ENCODE assay signal across 8 cellular contexts in genomic region chr1:24503003-24503751, GRCh38. TPM values are rescaled to one million over a fixed set of nuclear protein-coding genes. Genes with fewer than 3 reads are reported as not detected.
A peak's percentile ranks its signal among the peaks of the same experiment; 100 is the strongest.
DNase-seq lines count a peak whose midpoint lies in the region; ATAC-seq and TF ChIP-seq lines count a peak whose summit lies in the region.

No MANE protein-coding gene starts in this region.

- H3K9me2 ChIP-seq in HCT116 (ENCODE audit: insufficient read depth) = no peaks in the 10 kb centered on the region

- H3K4me1 ChIP-seq in HCT116 (ENCODE audit: control insufficient read depth in 1 of 2, insufficient read depth in 2 of 2, low read length in 2 of 2) (peaks cover 18 to 29% of the 10 kb centered on the region in 2 experiments), foreskin keratinocyte (peaks cover 4% of the 10 kb centered on the region), psoas muscle (no peaks in the 10 kb centered on the region)

- H3K79me2 ChIP-seq in HCT116 (ENCODE audit: insufficient read depth, low read length) = no peaks in the 10 kb centered on the region

- H3K36me3 ChIP-seq in HCT116 (ENCODE audit: control insufficient read depth in 1 of 2, insufficient read depth in 2 of 2, low read length in 2 of 2) (no peaks in the 10 kb centered on the region), psoas muscle (ENCODE audit: insufficient read depth in 1 of 2, low read depth in 1 of 2) (no peaks in the 10 kb centered on the region)

- RAD21 ChIA-PET in HCT116 (lab: Charles Lee; ENCODE audit: low non-redundant PET in 1 of 2, low total read pairs in 2 of 2, uncharacterized antibody in 2 of 2, unreplicated experiment in 2 of 2) = no interaction called here

- H3K27ac ChIP-seq in AG04450 (ENCODE audit: low read depth, low read length) (no peak overlapping the region), HCT116 (ENCODE audit: low read depth, low read length) (peak overlapping the region; percentile 53; the same call in 1 of the 2 replicates), foreskin keratinocyte (peak overlapping the region; percentile 75), psoas muscle (peak overlapping the region; percentile 32)

- no peak overlapping the region for H2AFZ ChIP-seq in HCT116 (ENCODE audit: low read depth, low read length, poor library complexity, severe bottlenecking)

- H3K9me3 ChIP-seq in AG04450 (ENCODE audit: control insufficient read depth, insufficient read depth, low read length) = no peaks in the 10 kb centered on the region; the same call in 1 of the 2 replicates
- H3K9me3 ChIP-seq in HCT116 (ENCODE audit: control insufficient read depth in 1 of 2, insufficient read depth in 1 of 2, low read depth in 1 of 2, low read length in 2 of 2) = no peaks in the 10 kb centered on the region
- H3K9me3 ChIP-seq in psoas muscle = no peaks in the 10 kb centered on the region

- no peak for DNase-seq in AG04450 (ENCODE audit: low read depth, low spot score)
- DNase-seq in HCT116 (ENCODE audit: low read depth, low spot score) = no peak
- peak; percentile 79 for DNase-seq in activated CD8-positive, alpha-beta memory T cell treated with anti-CD3 and anti-CD28 coated beads for 24 hours
- peak; percentile 16 to 46 for DNase-seq in foreskin keratinocyte
- no peak for DNase-seq in psoas muscle

- intact Hi-C loops in HCT116 (cut with micrococcal nuclease) (no loop called here), psoas muscle (cut with DNase I) (no loop called here)

- CTCF ChIA-PET in AG04450 (lab: Charles Lee) (interaction anchor here (1.7 kb wide), 1 partner anchor 83 kb away, joined by 5 read pairs; no protein-coding TSS in a partner anchor), HCT116 (lab: Charles Lee) (no interaction called here)

- no peak for TF ChIP-seq CTCF in AG04450 (IDR thresholded peaks at IDR 0.05; ENCODE audit: low read depth, low read length)
- TF ChIP-seq CTCF in HCT116 (IDR thresholded peaks at IDR 0.05 in 2 of 3, conservative IDR thresholded peaks at IDR 0.05 in 1 of 3; ENCODE audit: borderline replicate concordance in 1 of 3, insufficient read depth in 1 of 3, low read depth in 2 of 3, low read length in 2 of 3) = no peak
- no peak for TF ChIP-seq CTCF in foreskin keratinocyte (conservative IDR thresholded peaks at IDR 0.05)
- TF ChIP-seq CTCF in psoas muscle (IDR thresholded peaks at IDR 0.05) = no peak

- peak overlapping the region; percentile 71 for H3K4me3 ChIP-seq in AG04450 (ENCODE audit: low read depth, low read length)
- peak overlapping the region; percentile 51 to 78 for H3K4me3 ChIP-seq in HCT116 (replicated peaks in 1 of 2; ENCODE audit: low read depth in 1 of 2, low read length in 2 of 2)
- H3K4me3 ChIP-seq in psoas muscle = peak overlapping the region; percentile 61

- no peak for TF ChIP-seq POLR2A in HCT116 (IDR thresholded peaks at IDR 0.05; ENCODE audit: borderline replicate concordance, extremely low read depth, insufficient read depth, insufficient read length)

- no peak for TF ChIP-seq RAD21 in HCT116 (IDR thresholded peaks at IDR 0.05; ENCODE audit: low read depth)

- H3K4me2 ChIP-seq in HCT116 (ENCODE audit: low read length) = peak overlapping the region; percentile 88

- no TSS peak for BruUV-seq in HCT116 (replicated peaks; lab: Mats Ljungman, UMichigan)

- H3K9ac ChIP-seq in HCT116 (ENCODE audit: low read length) = peak overlapping the region; percentile 84

- 7 to 18% (median 7%) methylated on average over 32 to 61 of the region's 61 CpGs for WGBS in psoas muscle, 3 donors

- ATAC-seq in HCT116 (no peak), foreskin keratinocyte (no peak), psoas muscle (no peak), HG03460 (IDR thresholded peaks at IDR 0.05; ENCODE audit: unreplicated experiment) (no peak), HG03039 (IDR thresholded peaks at IDR 0.05; ENCODE audit: unreplicated experiment) (no peak), HG03175 (IDR thresholded peaks at IDR 0.05; ENCODE audit: unreplicated experiment) (no peak)

- H4K20me1 ChIP-seq in HCT116 (ENCODE audit: insufficient read depth) = no peaks in the 10 kb centered on the region

- H3K27me3 ChIP-seq in AG04450 (ENCODE audit: control insufficient read depth, insufficient read depth, low read length) (peaks cover 22% of the 10 kb centered on the region), HCT116 (ENCODE audit: insufficient read depth, low read length) (no peaks in the 10 kb centered on the region), foreskin keratinocyte (no peaks in the 10 kb centered on the region), psoas muscle (ENCODE audit: insufficient read depth in 3 of 3, low read length in 2 of 3) (peaks cover 0 to 61% (median 20%) of the 10 kb centered on the region in 3 donors)

- POLR2A ChIA-PET in AG04450 (lab: Yijun Ruan, JAX) = interaction anchor here (1.0 kb wide), 1 partner anchor 88 kb away, joined by 3 read pairs; the partner anchor contains the start of gene NIPAL3
- POLR2A ChIA-PET in HCT116 (lab: Charles Lee) = interaction anchor here (0.7 to 1.0 kb wide), 2 partner anchors 10 to 12 kb away, joined by 3 read pairs; no protein-coding TSS in a partner anchor

TF ChIP-seq in HCT116, 20 proteins besides CTCF, POLR2A, EP300 and RAD21:
- TF ChIP-seq TCF7L2 (IDR thresholded peaks at IDR 0.05; ENCODE audit: borderline replicate concordance, extremely low read depth, insufficient read depth, insufficient read length) = peak; percentile 44
- TF ChIP-seq REST (IDR thresholded peaks at IDR 0.05; ENCODE audit: low read depth) = no peak

RNA-seq across cellular contexts. Expression of gene RCAN3, which starts 0.5 kb away (rescaled TPM):
- 3.3 and 4.5 TPM in 2 replicates for polyA plus RNA-seq in AG04450 (2011; rRNA removed)
- polyA minus RNA-seq in AG04450 (2011; rRNA and poly(A)+ RNA removed) = 3.4 and 3.6 TPM in 2 replicates
- total RNA-seq in HCT116 (2021; ENCODE audit: unreplicated experiment) = 13.3 TPM
- 6.9 and 7.9 TPM in 2 replicates for polyA plus RNA-seq in HCT116 (2012)
- total RNA-seq in foreskin keratinocyte = 15.2 and 15.9 TPM in 2 replicates
- 6.5 and 6.8 TPM in 2 replicates for polyA plus RNA-seq in foreskin keratinocyte
- total RNA-seq in psoas muscle = 1 to 10 TPM in 3 of 4 donors, under 1 TPM in 1; 0.96 to 3.0 (median 1.8) TPM
- under 1 TPM; 0.31 to 0.81 (median 0.77) TPM for polyA plus RNA-seq in psoas muscle

RNA-seq across cellular contexts. Expression of gene NCMAP, which starts 52.7 kb away (rescaled TPM):
- polyA plus RNA-seq in AG04450 (2011; rRNA removed) = not detected in 2 replicates
- polyA minus RNA-seq in AG04450 (2011; rRNA and poly(A)+ RNA removed) = not detected in 2 replicates
- 0.84 TPM for total RNA-seq in HCT116 (2021; ENCODE audit: unreplicated experiment)
- 0.65 and 0.99 TPM in 2 replicates for polyA plus RNA-seq in HCT116 (2012)
- 0.04 and 0.10 TPM in 2 replicates for total RNA-seq in foreskin keratinocyte
- 0.06 TPM in 1 of 2 replicates, not detected in the other for polyA plus RNA-seq in foreskin keratinocyte
- not detected for total RNA-seq in psoas muscle
- under 1 TPM; 0.04 to 0.14 (median 0.06) TPM for polyA plus RNA-seq in psoas muscle

Comparison
In these comparisons a context has a peak if more than half of its experiments do, and no peak if none do; other contexts are left out.
1. DNase-seq: peak in activated CD8-positive, alpha-beta memory T cell treated with anti-CD3 and anti-CD28 coated beads for 24 hours (single experiment) and foreskin keratinocyte (2 of 2); none in AG04450 (single experiment), HCT116 (single experiment) and psoas muscle (0 of 2).
2. Peak in every context shown above with its lines, with median percentiles within 50 percentile points of each other: H3K4me3 ChIP-seq.